ENCODE assay signal across 12 cellular contexts in genomic region chr9:18362901-18363685, GRCh38.
DNase-seq lines count a peak whose midpoint lies in the region; ATAC-seq, FAIRE-seq and TF ChIP-seq lines count a peak whose summit lies in the region.
"Had no signal": no experiment of that assay in that cellular context is flagged by ENCODE, and none has a peak within 500 bp of the region (broad histone marks: within the 10 kb centered on the region; RNA-seq: fewer than 3 reads in every experiment).

No MANE protein-coding gene starts in this region.

- no peak overlapping the region for H3K27ac Mint-ChIP-seq in natural killer cell treated with Interleukin-12 subunit alpha and Interleukin-12 subunit beta and Interleukin-15 and Interleukin-18, amount 100 ng/mL, for 72 hours
- no peak overlapping the region for H3K27ac Mint-ChIP-seq in H9
- H3K27ac Mint-ChIP-seq: stimulated activated naive CD8-positive, alpha-beta T cell treated with anti-CD3 and anti-CD28 coated beads, Interleukin-15, Interleukin-2, amounts not matched to agents 100 ng/mL and 50 ng/mL, for 24 hours; WTC11 had no signal

- H2BK12ac ChIP-seq in H9 (ENCODE audit: insufficient read length, low read depth, low read length), result no peak overlapping the region

- no peaks in the 10 kb centered on the region for H4K20me1 ChIP-seq in H9 (ENCODE audit: control insufficient read depth, insufficient read depth, insufficient read length)

- no peaks in the 10 kb centered on the region for H3K79me2 ChIP-seq in H9 (ENCODE audit: insufficient read depth, low read length)

- no peaks in the 10 kb centered on the region for H3K4me1 ChIP-seq in small intestine (ENCODE audit: control insufficient read depth in 2 of 2, insufficient read depth in 1 of 2, low read depth in 1 of 2, low read length in 1 of 2)
- H3K4me1 ChIP-seq in H9 (ENCODE audit: insufficient read depth, low read length), result no peaks in the 10 kb centered on the region; the same call in 1 of the 2 replicates

- H2BK5ac ChIP-seq in H9 (ENCODE audit: insufficient read length, low read length), result no peak overlapping the region

- H3K79me1 ChIP-seq in H9 (ENCODE audit: insufficient read depth, low read depth, low read length, poor library complexity, severe bottlenecking), result no peaks in the 10 kb centered on the region

- no peak overlapping the region for H3K56ac ChIP-seq in H9 (ENCODE audit: insufficient read length, low read depth, low read length)

- no peak overlapping the region for H2AK5ac ChIP-seq in H9 (ENCODE audit: insufficient read length, low read length)

- no peaks in the 10 kb centered on the region for H3K36me3 ChIP-seq in small intestine (ENCODE audit: control insufficient read depth in 2 of 2, insufficient read depth in 2 of 2, low read length in 2 of 2)
- H3K36me3 ChIP-seq: adrenal gland had no signal

- H3K27me3 ChIP-seq in small intestine (ENCODE audit: control insufficient read depth in 2 of 2, insufficient read depth in 2 of 2, low read length in 2 of 2), result no peaks in the 10 kb centered on the region
- H3K27me3 ChIP-seq in H9 (ENCODE audit: insufficient read depth, low read length), result no peaks in the 10 kb centered on the region
- H3K27me3 ChIP-seq: adrenal gland had no signal

- no peak for FAIRE-seq in small intestine (lab: Jason Lieb, UNC)

- H3K4me3 ChIP-seq in small intestine (ENCODE audit: low read depth in 1 of 2, low read length in 2 of 2), result no peak overlapping the region
- H3K4me3 ChIP-seq: adrenal gland had no signal

- H4K8ac ChIP-seq in H9 (replicated peaks; ENCODE audit: insufficient read length, low read depth, low read length), result no peak overlapping the region

- H3K9me3 ChIP-seq in small intestine (ENCODE audit: control insufficient read depth, low read depth) (no peaks in the 10 kb centered on the region), H9 (ENCODE audit: control insufficient read depth, low read depth, low read length) (no peaks in the 10 kb centered on the region)
- H3K9me3 ChIP-seq: adrenal gland had no signal

- no peak for TF ChIP-seq CTCF in H9 (conservative IDR thresholded peaks at IDR 0.05)

- no peak overlapping the region for H2BK15ac ChIP-seq in H9 (ENCODE audit: low read depth, low read length)

- no peaks in the 10 kb centered on the region for H3K4me1 Mint-ChIP-seq in natural killer cell treated with Interleukin-12 subunit alpha and Interleukin-12 subunit beta and Interleukin-15 and Interleukin-18, amount 100 ng/mL, for 72 hours (ENCODE audit: low read depth in 2 of 2)
- H3K4me1 Mint-ChIP-seq in H9, result no peaks in the 10 kb centered on the region; a peak in 1 of 4 replicates

- no peaks in the 10 kb centered on the region for H3K27me3 Mint-ChIP-seq in natural killer cell treated with Interleukin-12 subunit alpha and Interleukin-12 subunit beta and Interleukin-15 and Interleukin-18, amount 100 ng/mL, for 72 hours
- H3K27me3 Mint-ChIP-seq in H9 (ENCODE audit: low read depth), result no peaks in the 10 kb centered on the region
- H3K27me3 Mint-ChIP-seq: stimulated activated naive CD8-positive, alpha-beta T cell treated with anti-CD3 and anti-CD28 coated beads, Interleukin-15, Interleukin-2, amounts not matched to agents 100 ng/mL and 50 ng/mL, for 24 hours had no signal

- no peak overlapping the region for H3K4ac ChIP-seq in H9 (ENCODE audit: low read depth, low read length)

- no peak overlapping the region for H2AFZ ChIP-seq in H9 (ENCODE audit: low read length)

- no peak overlapping the region for H3K4me2 ChIP-seq in H9 (ENCODE audit: insufficient read depth, insufficient read length, low read length)

- no peak overlapping the region for H2BK120ac ChIP-seq in H9 (ENCODE audit: low read depth, low read length, poor library complexity, severe bottlenecking)

- no peak overlapping the region for H3T11ph ChIP-seq in H9 (ENCODE audit: low read length)

- H3K18ac ChIP-seq in H9 (ENCODE audit: insufficient read length, low read depth, low read length), result no peak overlapping the region

- H2BK20ac ChIP-seq in H9 (ENCODE audit: low read depth, low read length, poor library complexity, severe bottlenecking), result no peak overlapping the region

- no peak overlapping the region for H3K9ac ChIP-seq in H9 (ENCODE audit: extremely low read depth, insufficient read length, low read length)

- no peak overlapping the region for H3K4me3 Mint-ChIP-seq in natural killer cell treated with Interleukin-12 subunit alpha and Interleukin-12 subunit beta and Interleukin-15 and Interleukin-18, amount 100 ng/mL, for 72 hours
- H3K4me3 Mint-ChIP-seq in H9, result no peak overlapping the region
- H3K4me3 Mint-ChIP-seq: stimulated activated naive CD8-positive, alpha-beta T cell treated with anti-CD3 and anti-CD28 coated beads, Interleukin-15, Interleukin-2, amounts not matched to agents 100 ng/mL and 50 ng/mL, for 24 hours; WTC11 had no signal

- no peak for ATAC-seq in natural killer cell treated with Interleukin-12 subunit alpha and Interleukin-12 subunit beta and Interleukin-15 and Interleukin-18, amount 100 ng/mL, for 72 hours
- ATAC-seq: WTC11 had no signal

- H3K36me3 Mint-ChIP-seq in natural killer cell treated with Interleukin-12 subunit alpha and Interleukin-12 subunit beta and Interleukin-15 and Interleukin-18, amount 100 ng/mL, for 72 hours, result no peaks in the 10 kb centered on the region
- H3K36me3 Mint-ChIP-seq in H9 (ENCODE audit: insufficient read depth in 1 of 3, low read depth in 3 of 3), result no peaks in the 10 kb centered on the region
- H3K36me3 Mint-ChIP-seq: WTC11 had no signal

- H4K91ac ChIP-seq in H9 (ENCODE audit: insufficient read length, low read depth, low read length), result no peak overlapping the region

- H3K9me3 Mint-ChIP-seq in natural killer cell treated with Interleukin-12 subunit alpha and Interleukin-12 subunit beta and Interleukin-15 and Interleukin-18, amount 100 ng/mL, for 72 hours, result no peaks in the 10 kb centered on the region
- no peaks in the 10 kb centered on the region for H3K9me3 Mint-ChIP-seq in H9
- H3K9me3 Mint-ChIP-seq: WTC11 had no signal

- no peaks in the 10 kb centered on the region for H3K23me2 ChIP-seq in H9 (ENCODE audit: insufficient read length, low read depth, low read length, poor library complexity, severe bottlenecking)

- H3K23ac ChIP-seq in H9 (ENCODE audit: insufficient read length, low read depth, low read length), result no peak overlapping the region

- H3K27ac ChIP-seq in small intestine (ENCODE audit: low read depth in 1 of 2, low read length in 1 of 2) (no peak overlapping the region), H9 (ENCODE audit: insufficient read length, low read depth, low read length) (no peak overlapping the region)
- H3K27ac ChIP-seq: adrenal gland had no signal

- no peak overlapping the region for H3K14ac ChIP-seq in H9 (ENCODE audit: insufficient read depth, low read length)

- H4K5ac ChIP-seq in H9 (ENCODE audit: insufficient read length, low read depth, low read length), result no peak overlapping the region

- 12 to 47% (median 27%) methylated on average over 3 of the region's 3 CpGs for WGBS in small intestine, 3 donors
- no CpG with 5 or more reads among the region's 3 CpGs for WGBS in H9 (ENCODE audit: extremely low coverage, insufficient read length, low lambda C conversion rate)

- DNase-seq in SIG-M5 treated with dmso at 0.1 percent for 504 hours (lab: John Stamatoyannopoulos, UW; ENCODE audit: unreplicated experiment), result peak; percentile 31
- DNase-seq in SIG-M5 (lab: John Stamatoyannopoulos, UW), result no peak
- peak; percentile 40 for DNase-seq in M059J (ENCODE audit: low read depth)
- peak; percentile 49 for DNase-seq in dedifferentiated amniotic fluid mesenchymal stem cell (ENCODE audit: extremely low spot score)
- DNase-seq in small intestine, result peak; percentile 15
- DNase-seq in natural killer cell treated with Interleukin-12 subunit alpha and Interleukin-12 subunit beta and Interleukin-15 and Interleukin-18, amount 100 ng/mL, for 72 hours (ENCODE audit: low spot score), result no peak
- DNase-seq in activated CD8-positive, alpha-beta memory T cell treated with anti-CD3 and anti-CD28 coated beads, Interleukin-2, amount 50 U/mL, for 48 hours, result no peak
- no peak for DNase-seq in H9
- DNase-seq: adrenal gland, NCI-H345 had no signal

Comparison
In these comparisons a context has a peak if more than half of its experiments do, and no peak if none do; other contexts are left out.
1. DNase-seq: peak in SIG-M5 treated with dmso at 0.1 percent for 504 hours (single experiment), M059J (single experiment), dedifferentiated amniotic fluid mesenchymal stem cell (single experiment) and small intestine (single experiment); none in SIG-M5 (single experiment), natural killer cell treated with Interleukin-12 subunit alpha and Interleukin-12 subunit beta and Interleukin-15 and Interleukin-18, amount 100 ng/mL, for 72 hours (single experiment), activated CD8-positive, alpha-beta memory T cell treated with anti-CD3 and anti-CD28 coated beads, Interleukin-2, amount 50 U/mL, for 48 hours (single experiment) and H9 (single experiment).